ENCODE assay signal across 10 cellular contexts in genomic region chr2:12824304-12824761, GRCh38.
DNase-seq lines count a peak whose midpoint lies in the region; ATAC-seq and TF ChIP-seq lines count a peak whose summit lies in the region.
"Had no signal": no experiment of that assay in that cellular context is flagged by ENCODE, and none has a peak within 500 bp of the region (broad histone marks: within the 10 kb centered on the region; RNA-seq: fewer than 3 reads in every experiment).

No MANE protein-coding gene starts in this region.

- CTCF ChIA-PET in CD8-positive, alpha-beta memory T cell (lab: Charles Lee), result interaction anchor here (1.6 kb wide), 1 partner anchor 16 kb away, joined by 4 read pairs; no protein-coding TSS in a partner anchor

- H3K9me3 ChIP-seq in gastrocnemius medialis, result no peaks in the 10 kb centered on the region
- H3K9me3 ChIP-seq in CD8-positive, alpha-beta memory T cell (ENCODE audit: low read length), result no peaks in the 10 kb centered on the region

- H3K4me1 Mint-ChIP-seq in CD8-positive, alpha-beta memory T cell, result peaks cover 7 to 11% (median 7%) of the 10 kb centered on the region in 3 donors

- TF ChIP-seq CTCF in gastrocnemius medialis (IDR thresholded peaks at IDR 0.05 in 4 of 5, conservative IDR thresholded peaks at IDR 0.05 in 1 of 5), result no peak

- intact Hi-C loops in left ventricle myocardium superior (cut with micrococcal nuclease), result loop anchor here (10.0 kb wide), 1 partner anchor 100 kb away; no protein-coding TSS in a partner anchor
- intact Hi-C loops in gastrocnemius medialis (cut with DNase I; ENCODE audit: low total_unique reads), result loop anchor here (2.0 to 10.0 kb wide), 3 partner anchors 90 to 370 kb away; no protein-coding TSS in a partner anchor

- TF ChIP-seq POLR2A in gastrocnemius medialis (IDR thresholded peaks at IDR 0.05), result no peak

- H3K27ac Mint-ChIP-seq in CD8-positive, alpha-beta memory T cell, result no peak overlapping the region

- peaks cover 0 to 6% of the 10 kb centered on the region in 2 donors for H3K27me3 Mint-ChIP-seq in CD8-positive, alpha-beta memory T cell

- WGBS in adipose tissue, 3 donors, result 26 to 77% (median 44%) methylated on average over 3 of the region's 3 CpGs

- no peaks in the 10 kb centered on the region for H3K27me3 ChIP-seq in gastrocnemius medialis
- no peaks in the 10 kb centered on the region for H3K27me3 ChIP-seq in CD8-positive, alpha-beta memory T cell (ENCODE audit: insufficient read depth, low read length, poor library complexity, severe bottlenecking)

- H3K4me3 ChIP-seq in gastrocnemius medialis, result no peak overlapping the region
- no peak overlapping the region for H3K4me3 ChIP-seq in CD8-positive, alpha-beta memory T cell (ENCODE audit: low read length)

- H3K4me1 ChIP-seq in gastrocnemius medialis, result peaks cover 7 to 27% of the 10 kb centered on the region in 2 donors
- H3K4me1 ChIP-seq in CD8-positive, alpha-beta memory T cell (ENCODE audit: insufficient read depth, low read length), result peaks cover 6% of the 10 kb centered on the region

- ATAC-seq in left ventricle myocardium superior (peak; percentile 55), gastrocnemius medialis (peak in 1 of 2 donors; percentile 7)
- ATAC-seq: left colon had no signal

- POLR2A ChIA-PET in CD8-positive, alpha-beta memory T cell (lab: Charles Lee), result no interaction called here

- in situ Hi-C loops in gastrocnemius medialis (cut with MboI; ENCODE audit: low sequenced_read_pairs in 4 of 4), result no loop called here

- H3K36me3 Mint-ChIP-seq in CD8-positive, alpha-beta memory T cell, result no peaks in the 10 kb centered on the region

- DNase-seq in ELF-1 (ENCODE audit: low read depth, low spot score), result peak; percentile 30
- peak; percentile 35 for DNase-seq in left ventricle myocardium superior
- DNase-seq in gastrocnemius medialis, result no peak
- DNase-seq in NCI-H526 treated with DMSO at 0.1 percent for 48 hours (lab: John Stamatoyannopoulos, UW), result no peak
- no peak for DNase-seq in stimulated activated CD4-positive, alpha-beta T cell treated with anti-CD3 and anti-CD28 coated beads, Interleukin-15, amount 100 ng/mL, for 24 hours
- DNase-seq in activated CD4-positive, alpha-beta T cell treated with anti-CD3 and anti-CD28 coated beads for 1 hour, result no peak
- DNase-seq in CD8-positive, alpha-beta memory T cell, result no peak
- DNase-seq: NCI-H2107 had no signal

- H3K4me3 Mint-ChIP-seq in CD8-positive, alpha-beta memory T cell, result no peak overlapping the region

- no peaks in the 10 kb centered on the region for H3K9me3 Mint-ChIP-seq in CD8-positive, alpha-beta memory T cell

- H3K27ac ChIP-seq in adipose tissue (ENCODE audit: low read depth, low read length) (peak overlapping the region; percentile 16), gastrocnemius medialis (peak overlapping the region; percentile 61 to 83 (median 76))
- no peak overlapping the region for H3K27ac ChIP-seq in CD8-positive, alpha-beta memory T cell (ENCODE audit: low read depth, low read length)

- no peaks in the 10 kb centered on the region for H3K36me3 ChIP-seq in gastrocnemius medialis
- H3K36me3 ChIP-seq in CD8-positive, alpha-beta memory T cell (ENCODE audit: insufficient read depth, low read length), result no peaks in the 10 kb centered on the region

Comparison
In these comparisons a context has a peak if more than half of its experiments do, and no peak if none do; other contexts are left out.
1. DNase-seq: peak in ELF-1 (single experiment) and left ventricle myocardium superior (single experiment); none in gastrocnemius medialis (0 of 2), NCI-H526 treated with DMSO at 0.1 percent for 48 hours (single experiment), stimulated activated CD4-positive, alpha-beta T cell treated with anti-CD3 and anti-CD28 coated beads, Interleukin-15, amount 100 ng/mL, for 24 hours (single experiment), activated CD4-positive, alpha-beta T cell treated with anti-CD3 and anti-CD28 coated beads for 1 hour (single experiment) and CD8-positive, alpha-beta memory T cell (0 of 5).